1 cellular context compared by ENCODE assay signal in genomic region chr20:8132015-8132631, GRCh38.
TF ChIP-seq lines count a peak whose summit lies in the region.

Gene PLCB1, plus strand, starts transcription at chr20:8132266. Its CDS starts 386 bp downstream, at chr20:8132652.

TF ChIP-seq in H1, 55 proteins besides CTCF, POLR2A, EP300 and RAD21 (continued from another document):
- TF ChIP-seq SIN3A (conservative IDR thresholded peaks at IDR 0.05 in 1 of 2, IDR thresholded peaks at IDR 0.05 in 1 of 2; ENCODE audit: low read depth in 1 of 2, low read length in 2 of 2) (0 out of 4 replicates have a peak, but pooled peaks of 1 of the 2 experiments have one; percentile 14), RBBP5 (IDR thresholded peaks at IDR 0.05; ENCODE audit: borderline replicate concordance, low read depth, low read length) (0 out of 2 replicates have a peak, but pooled peaks have one; percentile 26), USF2 (IDR thresholded peaks at IDR 0.05; ENCODE audit: low read length) (no peak)
TF ChIP-seq in H1: peak in this region for 9.
